8 cellular contexts compared by ENCODE assay signal in genomic region chr17:82019905-82020873, GRCh38. TPM values are rescaled to one million over a fixed set of nuclear protein-coding genes. Genes with fewer than 3 reads are reported as not detected.
DNase-seq lines count a peak whose midpoint lies in the region; ATAC-seq and TF ChIP-seq lines count a peak whose summit lies in the region.

No MANE protein-coding gene starts in this region.

- no peak overlapping the region for H3K27ac ChIP-seq in ovary

- H3K36me3 ChIP-seq in ovary, result no peaks in the 10 kb centered on the region

- no peak for ATAC-seq in GM21717 (IDR thresholded peaks at IDR 0.05; ENCODE audit: unreplicated experiment)

- no peaks in the 10 kb centered on the region for H3K9me3 ChIP-seq in ovary

- TF ChIP-seq CTCF in epithelial cell of proximal tubule (conservative IDR thresholded peaks at IDR 0.05; ENCODE audit: low read depth, low read length), result peak; percentile 72
- peak in 2 of 3 donors; percentile 14 to 36 for TF ChIP-seq CTCF in ovary (IDR thresholded peaks at IDR 0.05)

- H3K4me3 ChIP-seq in epithelial cell of proximal tubule (ENCODE audit: low read depth, low read length), result no peak overlapping the region
- H3K4me3 ChIP-seq in ovary, result no peak overlapping the region

- no peak for TF ChIP-seq POLR2A in ovary (IDR thresholded peaks at IDR 0.05)

- peaks cover 8% of the 10 kb centered on the region for H3K4me1 ChIP-seq in ovary (ENCODE audit: insufficient read depth)

- no peak for TF ChIP-seq EP300 in ovary (IDR thresholded peaks at IDR 0.05)

- intact Hi-C loops in ovary (cut with DNase I), result loop anchor here (2.0 to 10.0 kb wide), 3 partner anchors 58 to 305 kb away; partner anchors contain the start of gene NOTUM (in 2 of the 4)

- WGBS in ovary, 3 donors, result 66 to 72% (median 69%) methylated on average over 26 to 33 of the region's 33 CpGs

- DNase-seq in NCI-H146 (lab: John Stamatoyannopoulos, UW) (peak; percentile 32), NCI-H146 treated with DMSO at 0.1 percent for 48 hours (lab: John Stamatoyannopoulos, UW; ENCODE audit: unreplicated experiment) (no peak), NCI-H774 (lab: John Stamatoyannopoulos, UW) (peak; percentile 44), epithelial cell of proximal tubule (ENCODE audit: low read depth) (no peak), ovary (peak in 2 of 5 donors; percentile 62 to 74), NCI-H2029 (lab: John Stamatoyannopoulos, UW) (no peak)
- peak; percentile 21 to 33 for DNase-seq in activated CD8-positive, alpha-beta memory T cell treated with anti-CD3 and anti-CD28 coated beads for 4 hours (ENCODE audit: low read depth in 2 of 2)

- H3K27me3 ChIP-seq in ovary, result no peaks in the 10 kb centered on the region

RNA-seq across cellular contexts. Expression of gene CENPX, which starts 2.5 kb away (rescaled TPM):
- total RNA-seq in epithelial cell of proximal tubule, result 158 and 228 TPM in 2 replicates
- 10 to 100 TPM; 27.5 to 59.7 (median 35.3) TPM for total RNA-seq in ovary
- polyA plus RNA-seq in ovary, result 10 to 100 TPM in 1 of 2 donors, 1 to 10 TPM in 1; 3.3 to 68.8 TPM

RNA-seq across cellular contexts. Expression of gene LRRC45, which starts 2.9 kb away (rescaled TPM):
- total RNA-seq in epithelial cell of proximal tubule, result 44.5 and 44.6 TPM in 2 replicates
- 10 to 100 TPM in 1 of 7 donors, 1 to 10 TPM in 6; 3.5 to 16.4 (median 7.1) TPM for total RNA-seq in ovary
- polyA plus RNA-seq in ovary, result 1 to 10 TPM in 1 of 2 donors, under 1 TPM in 1; 0.67 to 8.0 TPM

RNA-seq across cellular contexts. Expression of gene RAC3, which starts 11.3 kb away (rescaled TPM):
- total RNA-seq in epithelial cell of proximal tubule (52.9 and 60.0 TPM in 2 replicates), ovary (1 to 10 TPM; 1.2 to 7.8 (median 3.3) TPM)
- polyA plus RNA-seq in ovary, result 1 to 10 TPM in 1 of 2 donors, under 1 TPM in 1; 0.40 to 5.8 TPM

RNA-seq across cellular contexts. Expression of gene DCXR, which starts 17.3 kb away (rescaled TPM):
- total RNA-seq in epithelial cell of proximal tubule (85.4 and 93.1 TPM in 2 replicates), ovary (100 to 1,000 TPM in 6 of 7 donors, 10 to 100 TPM in 1; 87.6 to 217 (median 131) TPM)
- polyA plus RNA-seq in ovary, result 100 to 1,000 TPM in 1 of 2 donors, 10 to 100 TPM in 1; 16.7 to 144 TPM

RNA-seq across cellular contexts. Expression of gene RFNG, which starts 31.4 kb away (rescaled TPM):
- 35.8 and 38.8 TPM in 2 replicates for total RNA-seq in epithelial cell of proximal tubule
- total RNA-seq in ovary, result 10 to 100 TPM; 33.3 to 53.0 (median 44.7) TPM
- 10 to 100 TPM; 20.9 to 61.3 TPM for polyA plus RNA-seq in ovary

Comparison
In these comparisons a context has a peak if more than half of its experiments do, and no peak if none do; other contexts are left out.
1. DNase-seq: peak in NCI-H146 (single experiment), NCI-H774 (single experiment) and activated CD8-positive, alpha-beta memory T cell treated with anti-CD3 and anti-CD28 coated beads for 4 hours (2 of 2); none in NCI-H146 treated with DMSO at 0.1 percent for 48 hours (single experiment), epithelial cell of proximal tubule (single experiment) and NCI-H2029 (single experiment).